23 cellular contexts compared by ENCODE assay signal in the genomic region with DNA sequence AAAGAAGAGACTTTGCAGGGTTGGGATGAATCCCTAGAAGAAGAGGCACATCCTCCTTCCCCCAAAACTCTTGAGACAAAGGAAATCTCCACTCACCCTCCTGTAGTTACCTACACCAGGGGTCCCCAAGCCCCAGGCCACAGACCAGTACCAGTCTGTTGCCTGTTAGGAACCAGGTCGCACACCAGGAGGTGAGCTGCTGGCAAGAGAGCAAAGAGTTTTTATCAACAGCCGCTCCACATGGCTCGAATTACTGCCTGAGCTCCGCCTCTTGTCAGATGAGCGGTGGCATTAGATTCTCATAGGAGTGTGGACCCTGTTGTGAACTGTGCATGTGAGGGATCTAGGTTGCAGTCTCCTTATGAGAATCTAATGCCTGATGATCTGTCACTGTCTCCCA.
A peak's percentile ranks its signal among the peaks of the same experiment; 100 is the strongest.
DNase-seq lines count a peak whose midpoint lies in the region; ATAC-seq and TF ChIP-seq lines count a peak whose summit lies in the region.
"Had no signal": no experiment of that assay in that cellular context is flagged by ENCODE, and none has a peak within 500 bp of the region (broad histone marks: within the 10 kb centered on the region; RNA-seq: fewer than 3 reads in every experiment).

No MANE protein-coding gene starts in this region.

- no peaks in the 10 kb centered on the region for H3K79me2 ChIP-seq in mesendoderm (ENCODE audit: control insufficient read depth, insufficient read depth, low read length)

- no CpG with 5 or more reads among the region's 5 CpGs for WGBS in mesendoderm (ENCODE audit: extremely low coverage, insufficient coverage, low lambda C conversion rate)

- no peak overlapping the region for H3K4me2 ChIP-seq in mesendoderm (ENCODE audit: low read length)
- H3K4me2 ChIP-seq: KMS-11 had no signal

- no peak overlapping the region for H2AK5ac ChIP-seq in mesendoderm (ENCODE audit: low read length)

- H3K79me1 ChIP-seq in mesendoderm (ENCODE audit: low read length) = no peaks in the 10 kb centered on the region

- H2BK15ac ChIP-seq in mesendoderm (replicated peaks; ENCODE audit: low read depth) = no peak overlapping the region

- H3K18ac ChIP-seq in mesendoderm (ENCODE audit: low read length) = no peak overlapping the region

- no peak overlapping the region for H2BK120ac ChIP-seq in mesendoderm (ENCODE audit: low read depth, low read length)

- H3K23ac ChIP-seq in mesendoderm (ENCODE audit: low read length) = no peak overlapping the region

- H3K9me3 ChIP-seq in BE2C = no peaks in the 10 kb centered on the region
- H3K9me3 ChIP-seq: Peyer's patch had no signal

- no peak overlapping the region for H3K4me3 ChIP-seq in BE2C (ENCODE audit: low read depth, low read length)
- no peak overlapping the region for H3K4me3 ChIP-seq in mesendoderm (ENCODE audit: low read length)
- H3K4me3 ChIP-seq: Peyer's patch had no signal

- no peak overlapping the region for H4K8ac ChIP-seq in mesendoderm (ENCODE audit: low read depth, low read length)

- DNase-seq in DMS 273 (lab: John Stamatoyannopoulos, UW; ENCODE audit: unreplicated experiment) (peak; percentile 66), DMS 273 treated with DMSO at 0.1 percent for 48 hours (lab: John Stamatoyannopoulos, UW) (no peak), BE2C (peak; percentile 31), NCI-H2171 (lab: John Stamatoyannopoulos, UW) (peak; percentile 17), mesendoderm (peak; percentile 25), NCI-H1092 treated with DMSO at 0.1 percent for 48 hours (lab: John Stamatoyannopoulos, UW) (no peak)
- DNase-seq: Calu3, HCEC 1CT, NCI-H1048, NCI-H1417 treated with DMSO at 0.1 percent for 48 hours, NCI-H1694 treated with DMSO at 0.1 percent for 48 hours, NCI-H2081, NCI-H226, NCI-H510A treated with DMSO at 0.1 percent for 48 hours, NCI-H748 treated with DMSO at 0.1 percent for 48 hours, OCI-M1, Peyer's patch, SHP77 treated with DMSO at 0.1 percent for 48 hours, T-helper 1 cell had no signal

- H3K56ac ChIP-seq in mesendoderm (ENCODE audit: low read length) = no peak overlapping the region

- no peak overlapping the region for H2BK5ac ChIP-seq in mesendoderm (ENCODE audit: low read length)

- H3K27me3 ChIP-seq in BE2C (no peaks in the 10 kb centered on the region), mesendoderm (ENCODE audit: insufficient read depth, low read length, poor library complexity) (no peaks in the 10 kb centered on the region)
- H3K27me3 ChIP-seq: Peyer's patch had no signal

- no peak overlapping the region for H3K4ac ChIP-seq in mesendoderm (ENCODE audit: low read depth, low read length)

- no peak overlapping the region for H3K9ac ChIP-seq in mesendoderm (ENCODE audit: low read length)
- H3K9ac ChIP-seq: KMS-11 had no signal

- no peak overlapping the region for H3K27ac ChIP-seq in mesendoderm (ENCODE audit: low read depth, low read length)
- H3K27ac ChIP-seq: 22Rv1, HL-60, KMS-11, Peyer's patch had no signal

- no peaks in the 10 kb centered on the region for H3K36me3 ChIP-seq in BE2C
- H3K36me3 ChIP-seq in mesendoderm (ENCODE audit: control insufficient read depth, insufficient read depth, low read length) = no peaks in the 10 kb centered on the region
- H3K36me3 ChIP-seq: Peyer's patch had no signal

- no peak overlapping the region for H4K5ac ChIP-seq in mesendoderm (ENCODE audit: low read length)

- no peak for ATAC-seq in GM21447 (IDR thresholded peaks at IDR 0.05; ENCODE audit: unreplicated experiment)

- TF ChIP-seq CTCF in BE2C (IDR thresholded peaks at IDR 0.05; ENCODE audit: low read depth, low read length) = no peak

- H3K4me1 ChIP-seq in BE2C = peaks cover 3% of the 10 kb centered on the region
- peaks cover 3% of the 10 kb centered on the region for H3K4me1 ChIP-seq in mesendoderm (ENCODE audit: control insufficient read depth, low read depth, low read length)
- H3K4me1 ChIP-seq: Peyer's patch had no signal

Comparison
In these comparisons a context has a peak if more than half of its experiments do, and no peak if none do; other contexts are left out.
1. DNase-seq: peak in DMS 273 (single experiment), BE2C (single experiment), NCI-H2171 (single experiment) and mesendoderm (single experiment); none in DMS 273 treated with DMSO at 0.1 percent for 48 hours (single experiment) and NCI-H1092 treated with DMSO at 0.1 percent for 48 hours (single experiment).